13 cellular contexts compared by ENCODE assay signal in the genomic region with DNA sequence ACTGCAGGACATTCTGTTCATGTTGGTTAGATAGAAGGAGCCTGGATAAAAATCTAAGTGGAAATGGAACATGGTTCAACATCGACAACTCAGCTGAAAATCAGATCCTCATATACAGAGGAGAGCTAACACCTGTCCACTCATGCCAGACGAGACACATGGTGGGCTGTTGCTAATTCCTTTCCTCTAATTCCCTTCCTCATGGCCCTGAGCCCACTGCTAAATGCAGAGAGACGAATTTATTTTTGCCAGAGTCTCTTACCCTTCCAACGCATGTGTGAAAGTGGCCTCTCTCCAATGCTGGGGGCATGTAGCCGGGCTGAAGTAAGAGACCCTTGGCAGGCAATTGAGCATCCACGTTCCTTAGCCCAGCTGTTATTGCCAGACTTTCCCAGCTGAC. TPM values are rescaled to one million over a fixed set of nuclear protein-coding genes. Genes with fewer than 3 reads are reported as not detected.
A peak's percentile ranks its signal among the peaks of the same experiment; 100 is the strongest.
DNase-seq lines count a peak whose midpoint lies in the region; ATAC-seq and TF ChIP-seq lines count a peak whose summit lies in the region.
"Had no signal": no experiment of that assay in that cellular context is flagged by ENCODE, and none has a peak within 500 bp of the region (broad histone marks: within the 10 kb centered on the region; RNA-seq: fewer than 3 reads in every experiment).

No MANE protein-coding gene starts in this region.

- H3K4me3 ChIP-seq in coronary artery (peak overlapping the region; percentile 48), upper lobe of left lung (no peak overlapping the region)
- H3K4me3 ChIP-seq: SK-N-MC had no signal

- H3K9me3 Mint-ChIP-seq in activated CD4-positive, alpha-beta T cell treated with anti-CD3 and anti-CD28 coated beads for 36 hours (ENCODE audit: low read depth), result no peaks in the 10 kb centered on the region
- H3K9me3 Mint-ChIP-seq in nephron progenitor cell, result no peaks in the 10 kb centered on the region

- H3K4me3 Mint-ChIP-seq in activated CD4-positive, alpha-beta T cell treated with anti-CD3 and anti-CD28 coated beads for 36 hours, result no peak overlapping the region
- no peak overlapping the region for H3K4me3 Mint-ChIP-seq in nephron progenitor cell

- peak; percentile 14 for ATAC-seq in activated CD4-positive, alpha-beta T cell treated with anti-CD3 and anti-CD28 coated beads for 36 hours
- ATAC-seq in upper lobe of left lung (ENCODE audit: low FRiP score in 2 of 2), result no peak
- ATAC-seq in HG02759 (IDR thresholded peaks at IDR 0.05; ENCODE audit: unreplicated experiment), result no peak
- ATAC-seq: left lobe of liver had no signal

- TF ChIP-seq CTCF in coronary artery (IDR thresholded peaks at IDR 0.05) (no peak), nephron progenitor cell (IDR thresholded peaks at IDR 0.05) (no peak), upper lobe of left lung (IDR thresholded peaks at IDR 0.05) (no peak)

- 69 to 72% methylated on average over 6 of the region's 6 CpGs for WGBS in upper lobe of left lung, 2 donors

- peaks cover 22% of the 10 kb centered on the region for H3K4me1 Mint-ChIP-seq in activated CD4-positive, alpha-beta T cell treated with anti-CD3 and anti-CD28 coated beads for 36 hours
- H3K4me1 Mint-ChIP-seq in nephron progenitor cell, result peaks cover 58% of the 10 kb centered on the region

- H3K4me1 ChIP-seq in upper lobe of left lung, result peaks cover 7 to 31% (median 18%) of the 10 kb centered on the region in 4 donors

- CTCF ChIA-PET in activated CD4-positive, alpha-beta T cell treated with anti-CD3 and anti-CD28 coated beads for 36 hours (lab: Charles Lee), result interaction anchor here (0.9 to 1.6 kb wide), 11 partner anchors 10 to 103 kb away, joined by 3 to 7 read pairs (median 4); no protein-coding TSS in a partner anchor

- no peaks in the 10 kb centered on the region for H3K27me3 Mint-ChIP-seq in activated CD4-positive, alpha-beta T cell treated with anti-CD3 and anti-CD28 coated beads for 36 hours
- no peaks in the 10 kb centered on the region for H3K27me3 Mint-ChIP-seq in nephron progenitor cell (ENCODE audit: low read depth, poor library complexity)

- in situ Hi-C loops in G401 (cut with HindIII; ENCODE audit: low sequenced_read_pairs), result no loop called here

- H3K27me3 ChIP-seq in upper lobe of left lung, result no peaks in the 10 kb centered on the region

- H3K36me3 Mint-ChIP-seq in activated CD4-positive, alpha-beta T cell treated with anti-CD3 and anti-CD28 coated beads for 36 hours (ENCODE audit: low read depth), result peaks cover 33% of the 10 kb centered on the region
- peaks cover 55% of the 10 kb centered on the region for H3K36me3 Mint-ChIP-seq in nephron progenitor cell (ENCODE audit: low read depth)

- no peak for DNase-seq in activated CD4-positive, alpha-beta T cell treated with anti-CD3 and anti-CD28 coated beads for 36 hours
- no peak for DNase-seq in activated CD4-positive, alpha-beta T cell treated with anti-CD3 and anti-CD28 coated beads for 1 hour
- no peak for DNase-seq in coronary artery (ENCODE audit: low spot score)
- DNase-seq in nephron progenitor cell, result no peak
- no peak for DNase-seq in upper lobe of left lung
- no peak for DNase-seq in NCI-H510A treated with DMSO at 0.1 percent for 48 hours (lab: John Stamatoyannopoulos, UW)
- no peak for DNase-seq in G401 (ENCODE audit: low spot score)
- DNase-seq: ACHN; activated CD8-positive, alpha-beta memory T cell treated with anti-CD3 and anti-CD28 coated beads for 24 hours; NCI-H1930 had no signal

- intact Hi-C loops in activated CD4-positive, alpha-beta T cell treated with anti-CD3 and anti-CD28 coated beads for 36 hours (cut with DNase I, micrococcal nuclease), result loop anchor here in 1 of 2 experiments (2.0 kb wide), 1 partner anchor 20 kb away; no protein-coding TSS in a partner anchor

- no peak for TF ChIP-seq POLR2A in upper lobe of left lung (IDR thresholded peaks at IDR 0.05)

- H3K9me3 ChIP-seq in upper lobe of left lung, result no peaks in the 10 kb centered on the region

- POLR2A ChIA-PET in activated CD4-positive, alpha-beta T cell treated with anti-CD3 and anti-CD28 coated beads for 36 hours (lab: Charles Lee), result interaction anchor here (0.8 to 1.1 kb wide), 4 partner anchors 12 to 168 kb away, joined by 3 to 4 read pairs (median 3); no protein-coding TSS in a partner anchor

- H3K36me3 ChIP-seq in upper lobe of left lung, result peaks cover 4 to 27% (median 7%) of the 10 kb centered on the region in 4 donors

- no peak overlapping the region for H3K27ac Mint-ChIP-seq in activated CD4-positive, alpha-beta T cell treated with anti-CD3 and anti-CD28 coated beads for 36 hours
- peak overlapping the region; percentile 2 for H3K27ac Mint-ChIP-seq in nephron progenitor cell

- no peak for TF ChIP-seq EP300 in upper lobe of left lung (IDR thresholded peaks at IDR 0.05)

- H3K27ac ChIP-seq in coronary artery (peak overlapping the region; percentile 79 to 81), upper lobe of left lung (peak overlapping the region; percentile 10 to 59 (median 42))
- H3K27ac ChIP-seq: SK-N-MC had no signal

RNA-seq across cellular contexts. Expression of a gene that starts 28.8 kb away (rescaled TPM):
- 10 to 100 TPM; 83.5 to 90.8 TPM for total RNA-seq in activated CD4-positive, alpha-beta T cell treated with anti-CD3 and anti-CD28 coated beads for 36 hours
- total RNA-seq in upper lobe of left lung, result 100 to 1,000 TPM; 154 to 297 (median 223) TPM
- total RNA-seq in G401 (2014; rRNA removed; shearing (Covaris generic)), result 102 and 177 TPM in 2 replicates
